15 cellular contexts compared by ENCODE assay signal in genomic region chr16:68739964-68740627, GRCh38. TPM values are rescaled to one million over a fixed set of nuclear protein-coding genes. Genes with fewer than 3 reads are reported as not detected.
A peak's percentile ranks its signal among the peaks of the same experiment; 100 is the strongest.
DNase-seq lines count a peak whose midpoint lies in the region; ATAC-seq, FAIRE-seq and TF ChIP-seq lines count a peak whose summit lies in the region.
"Had no signal": no experiment of that assay in that cellular context is flagged by ENCODE, and none has a peak within 500 bp of the region (broad histone marks: within the 10 kb centered on the region; RNA-seq: fewer than 3 reads in every experiment).

No MANE protein-coding gene starts in this region.

- BruUV-seq in Calu3 (replicated peaks; lab: Mats Ljungman, UMichigan) (TSS peak; percentile 30), PC-3 (replicated peaks; lab: Mats Ljungman, UMichigan) (TSS peak; percentile 1)

- H3K36me3 Mint-ChIP-seq in Calu3 (ENCODE audit: insufficient read depth, unreplicated experiment) (peaks cover 67% of the 10 kb centered on the region), glutamatergic neuron (ENCODE audit: unreplicated experiment) (no peaks in the 10 kb centered on the region)
- H3K36me3 Mint-ChIP-seq: stimulated activated effector memory CD8-positive, alpha-beta T cell treated with anti-CD3 and anti-CD28 coated beads, Interleukin-12 subunit alpha, Interleukin-12 subunit beta, amount 100 ng/mL, for 72 hours had no signal

- peak overlapping the region; percentile 91 for H3K27ac Mint-ChIP-seq in Calu3 (ENCODE audit: unreplicated experiment)
- no peak overlapping the region for H3K27ac Mint-ChIP-seq in glutamatergic neuron (ENCODE audit: unreplicated experiment)
- H3K27ac Mint-ChIP-seq: stimulated activated effector memory CD8-positive, alpha-beta T cell treated with anti-CD3 and anti-CD28 coated beads, Interleukin-12 subunit alpha, Interleukin-12 subunit beta, amount 100 ng/mL, for 72 hours; T-helper 1 cell treated with Interleukin-12 subunit alpha and Interleukin-12 subunit beta and Interleukin-4 antibody, amounts not matched to agents 30 μg/mL and 1 μg/mL, for 36 hours had no signal

- intact Hi-C loops in Calu3 (cut with micrococcal nuclease; ENCODE audit: unreplicated experiment) (loop anchor here (2.0 kb wide), 2 partner anchors 17 to 61 kb away; no protein-coding TSS in a partner anchor), PC-3 (cut with micrococcal nuclease) (no loop called here), pancreas (cut with DNase I) (loop anchor here in 2 of 3 donors (5.0 kb wide), 2 partner anchors 47 to 52 kb away; no protein-coding TSS in a partner anchor)

- no peaks in the 10 kb centered on the region for H3K9me3 Mint-ChIP-seq in Calu3 (ENCODE audit: low read depth, unreplicated experiment)
- no peaks in the 10 kb centered on the region for H3K9me3 Mint-ChIP-seq in glutamatergic neuron (ENCODE audit: unreplicated experiment)
- H3K9me3 Mint-ChIP-seq: stimulated activated effector memory CD8-positive, alpha-beta T cell treated with anti-CD3 and anti-CD28 coated beads, Interleukin-12 subunit alpha, Interleukin-12 subunit beta, amount 100 ng/mL, for 72 hours; T-helper 1 cell treated with Interleukin-12 subunit alpha and Interleukin-12 subunit beta and Interleukin-4 antibody, amounts not matched to agents 30 μg/mL and 1 μg/mL, for 36 hours had no signal

- peaks cover 8% of the 10 kb centered on the region for H3F3A ChIP-seq in PC-3 (ENCODE audit: low read length, unreplicated experiment)

- peaks cover 54% of the 10 kb centered on the region for H3K4me1 Mint-ChIP-seq in Calu3 (ENCODE audit: low read depth, unreplicated experiment)
- H3K4me1 Mint-ChIP-seq in glutamatergic neuron (ENCODE audit: low read depth, unreplicated experiment) = peaks cover 2% of the 10 kb centered on the region

- H3K27me3 Mint-ChIP-seq in Calu3 (ENCODE audit: unreplicated experiment) (no peaks in the 10 kb centered on the region), glutamatergic neuron (ENCODE audit: unreplicated experiment) (peaks cover 9% of the 10 kb centered on the region)

- peaks cover 51% of the 10 kb centered on the region for H3K4me1 ChIP-seq in PC-3 (ENCODE audit: insufficient read depth, low read length)
- H3K4me1 ChIP-seq in pancreas = peaks cover 47 to 54% (median 52%) of the 10 kb centered on the region in 3 donors

- peak overlapping the region; percentile 89 for H3K4me2 ChIP-seq in PC-3 (ENCODE audit: low read length)

- TF ChIP-seq CTCF in Calu3 (IDR thresholded peaks at IDR 0.05; ENCODE audit: unreplicated experiment) = no peak
- TF ChIP-seq CTCF in PC-3 (conservative IDR thresholded peaks at IDR 0.05; ENCODE audit: low read depth, low read length) = no peak
- TF ChIP-seq CTCF in epithelial cell of esophagus (IDR thresholded peaks at IDR 0.05; ENCODE audit: insufficient read depth, low read depth, low read length, missing control alignments) = no peak
- no peak for TF ChIP-seq CTCF in pancreas (IDR thresholded peaks at IDR 0.05)
- TF ChIP-seq CTCF in glutamatergic neuron (IDR thresholded peaks at IDR 0.05; ENCODE audit: partially characterized antibody, unreplicated experiment) = no peak

- H3K9ac ChIP-seq in PC-3 (ENCODE audit: low read length) = no peak overlapping the region

- no peaks in the 10 kb centered on the region for H3K9me3 ChIP-seq in PC-3 (ENCODE audit: low read length)
- H3K9me3 ChIP-seq in pancreas = no peaks in the 10 kb centered on the region
- H3K9me3 ChIP-seq: left lung had no signal

- peak overlapping the region; percentile 65 for H3K4me3 Mint-ChIP-seq in Calu3 (ENCODE audit: low read depth, unreplicated experiment)
- no peak overlapping the region for H3K4me3 Mint-ChIP-seq in glutamatergic neuron (ENCODE audit: unreplicated experiment)
- H3K4me3 Mint-ChIP-seq: stimulated activated effector memory CD8-positive, alpha-beta T cell treated with anti-CD3 and anti-CD28 coated beads, Interleukin-12 subunit alpha, Interleukin-12 subunit beta, amount 100 ng/mL, for 72 hours; T-helper 1 cell treated with Interleukin-12 subunit alpha and Interleukin-12 subunit beta and Interleukin-4 antibody, amounts not matched to agents 30 μg/mL and 1 μg/mL, for 36 hours had no signal

- H2AFZ ChIP-seq in PC-3 (ENCODE audit: low read length) = no peak overlapping the region

- peaks cover 11% of the 10 kb centered on the region; the same call in 1 of the 2 replicates for H4K20me1 ChIP-seq in PC-3 (ENCODE audit: low read length)

- POLR2A ChIA-PET in PC-3 (lab: Charles Lee; ENCODE audit: unreplicated experiment) = interaction anchor here (0.5 kb wide), 1 partner anchor 376 kb away, joined by 3 read pairs; no protein-coding TSS in a partner anchor

- peak overlapping the region; percentile 26; the same call in 1 of the 2 replicates for H3K27ac ChIP-seq in PC-3 (ENCODE audit: low read length)
- peak overlapping the region; percentile 35 to 95 (median 92) for H3K27ac ChIP-seq in pancreas

- H3K36me3 ChIP-seq in PC-3 (ENCODE audit: low read depth, low read length) = peaks cover 4% of the 10 kb centered on the region; the same call in 1 of the 2 replicates
- H3K36me3 ChIP-seq in pancreas = no peaks in the 10 kb centered on the region
- H3K36me3 ChIP-seq: left lung had no signal

- peaks cover 63% of the 10 kb centered on the region for H3K79me2 ChIP-seq in PC-3 (ENCODE audit: low read length)

- WGBS in pancreas, 2 donors = 9 to 10% methylated on average over 7 of the region's 7 CpGs

- H3K27me3 ChIP-seq in PC-3 (ENCODE audit: low read length) (no peaks in the 10 kb centered on the region), pancreas (no peaks in the 10 kb centered on the region)

- CTCF ChIA-PET in Calu3 (lab: Charles Lee) (interaction anchor here (0.5 to 2.2 kb wide), 9 partner anchors 14 to 150 kb away, joined by 3 to 18 read pairs (median 5); no protein-coding TSS in a partner anchor), PC-3 (lab: Charles Lee) (no interaction called here)

- DNase-seq in Calu3 (peak; percentile 62), PC-3 (no peak), epithelial cell of esophagus (ENCODE audit: low read depth) (peak; percentile 56), pancreas (peak in 1 of 6 donors; percentile 51), iPS-NIHi11 (ENCODE audit: low spot score) (no peak), glutamatergic neuron (no peak), cerebellum (ENCODE audit: low spot score) (no peak), ecto neural progenitor cell (ENCODE audit: low spot score) (no peak)
- DNase-seq: activated naive CD4-positive, alpha-beta T cell treated with Interleukin-2 at 50 U/mL for 16 hours; C1 segment of cervical spinal cord; left lung; NCI-H146 had no signal

- H3K9me2 ChIP-seq in PC-3 (replicated peaks; ENCODE audit: low read length) = no peaks in the 10 kb centered on the region

- peak overlapping the region; percentile 18; the same call in 1 of the 2 replicates for H3K4me3 ChIP-seq in PC-3 (ENCODE audit: low read length)
- peak overlapping the region; percentile 26 for H3K4me3 ChIP-seq in epithelial cell of esophagus (ENCODE audit: low read length)
- peak overlapping the region in 2 of 4 donors; percentile 13 to 73 for H3K4me3 ChIP-seq in pancreas
- H3K4me3 ChIP-seq: left lung had no signal

- no peak for FAIRE-seq in pancreas (lab: Jason Lieb, UNC)

- ATAC-seq in PC-3 (no peak), pancreas (no peak)
- ATAC-seq: left lung; stimulated activated effector memory CD8-positive, alpha-beta T cell treated with anti-CD3 and anti-CD28 coated beads, Interleukin-12 subunit alpha, Interleukin-12 subunit beta, amount 100 ng/mL, for 72 hours had no signal

RNA-seq across cellular contexts. Expression of gene CDH1, which starts 3.0 kb away (rescaled TPM):
- 328 and 421 TPM in 2 replicates for total RNA-seq in Calu3 (2022)
- 100 and 124 TPM in 2 replicates for total RNA-seq in PC-3 (2014; rRNA removed)
- total RNA-seq in pancreas = 100 to 1,000 TPM; 119 to 258 (median 162) TPM
- 10 to 100 TPM; 52.8 to 78.8 TPM for polyA plus RNA-seq in pancreas
- 1.9 TPM for total RNA-seq in glutamatergic neuron (ENCODE audit: unreplicated experiment)
- 2.0 TPM for total RNA-seq in cerebellum
- total RNA-seq: osteocyte had no signal

Comparison
In these comparisons a context has a peak if more than half of its experiments do, and no peak if none do; other contexts are left out.
1. DNase-seq: peak in Calu3 (single experiment) and epithelial cell of esophagus (single experiment); none in PC-3 (single experiment), iPS-NIHi11 (single experiment), glutamatergic neuron (single experiment), cerebellum (single experiment) and ecto neural progenitor cell (single experiment).
2. RNA of gene CDH1, which starts 3.0 kb away (total RNA-seq): 328 to 421 TPM in Calu3, 119 to 258 TPM in pancreas and 100 to 124 TPM in PC-3; 2.0 TPM in cerebellum (single experiment) and 1.9 TPM in glutamatergic neuron (single experiment); every median in the first group is over 10 times any median in the second.